ENCODE assay signal across 25 cellular contexts in genomic region chr13:26463848-26464247, GRCh38.
DNase-seq lines count a peak whose midpoint lies in the region; ATAC-seq and TF ChIP-seq lines count a peak whose summit lies in the region.
"Had no signal": no experiment of that assay in that cellular context is flagged by ENCODE, and none has a peak within 500 bp of the region (broad histone marks: within the 10 kb centered on the region; RNA-seq: fewer than 3 reads in every experiment).

No MANE protein-coding gene starts in this region.

- peak; percentile 43 for DNase-seq in right atrium auricular region (ENCODE audit: low spot score)
- no peak for DNase-seq in Right ventricle myocardium inferior (ENCODE audit: missing footprints)
- DNase-seq in WTC11 (ENCODE audit: low spot score), result no peak
- peak; percentile 9 for DNase-seq in iPS-NIHi7 (ENCODE audit: extremely low spot score)
- DNase-seq in activated CD8-positive, alpha-beta memory T cell treated with anti-CD3 and anti-CD28 coated beads, Interleukin-2, amount 50 U/mL, for 48 hours, result no peak
- DNase-seq in GM19238 (ENCODE audit: insufficient read length, low spot score), result no peak
- no peak for DNase-seq in germinal center (ENCODE audit: low spot score)
- DNase-seq: 8988T; ACHN; BE2C; C1 segment of cervical spinal cord; CD4-positive, alpha-beta memory T cell; CD4-positive, CD25-positive, alpha-beta regulatory T cell; CD8-positive, alpha-beta memory T cell; COR-L47; DMS 273 treated with DMSO at 0.1 percent for 48 hours; DMS153; DMS53; DMS79; DND-41; EL; GDM1 had no signal

- no peaks in the 10 kb centered on the region for H3K27me3 ChIP-seq in right atrium auricular region
- H3K27me3 ChIP-seq: BE2C, BLaER1 had no signal

- no peaks in the 10 kb centered on the region for H3K27me3 Mint-ChIP-seq in WTC11 (ENCODE audit: low read depth)
- H3K27me3 Mint-ChIP-seq: CD4-positive, CD25-positive, alpha-beta regulatory T cell had no signal

- no peak overlapping the region for H3K4me3 ChIP-seq in right atrium auricular region
- H3K4me3 ChIP-seq: BLaER1, GM12878 had no signal

- CTCF ChIA-PET in WTC11 (lab: Charles Lee), result no interaction called here

- no peaks in the 10 kb centered on the region for H3K36me3 Mint-ChIP-seq in WTC11
- H3K36me3 Mint-ChIP-seq: CD14-positive monocyte; CD4-positive, alpha-beta memory T cell; CD4-positive, CD25-positive, alpha-beta regulatory T cell; CD8-positive, alpha-beta memory T cell had no signal

- H3K27ac Mint-ChIP-seq in WTC11, result no peak overlapping the region
- H3K27ac Mint-ChIP-seq: CD4-positive, alpha-beta memory T cell; CD4-positive, CD25-positive, alpha-beta regulatory T cell; CD8-positive, alpha-beta memory T cell had no signal

- intact Hi-C loops in Right ventricle myocardium inferior (cut with DNase I), result no loop called here

- ATAC-seq in Right ventricle myocardium inferior, result no peak
- peak; percentile 61 for ATAC-seq in WTC11
- ATAC-seq: GM12878 had no signal

- no peaks in the 10 kb centered on the region for H3K36me3 ChIP-seq in right atrium auricular region
- H3K36me3 ChIP-seq: BE2C, BLaER1 had no signal

- no peak overlapping the region for H3K27ac ChIP-seq in right atrium auricular region
- H3K27ac ChIP-seq: BLaER1 had no signal

- POLR2A ChIA-PET in WTC11 (lab: Charles Lee), result no interaction called here

- H3K4me1 ChIP-seq in right atrium auricular region, result peaks cover 0 to 14% of the 10 kb centered on the region in 2 donors

- no peaks in the 10 kb centered on the region for H3K9me3 ChIP-seq in right atrium auricular region
- H3K9me3 ChIP-seq: BE2C had no signal

- no peak for TF ChIP-seq CTCF in right atrium auricular region (IDR thresholded peaks at IDR 0.05)
- TF ChIP-seq CTCF in WTC11 (IDR thresholded peaks at IDR 0.05), result no peak

- H3K4me3 Mint-ChIP-seq in WTC11, result no peak overlapping the region
- H3K4me3 Mint-ChIP-seq: CD14-positive monocyte; CD4-positive, alpha-beta memory T cell; CD4-positive, CD25-positive, alpha-beta regulatory T cell; CD8-positive, alpha-beta memory T cell had no signal

- peaks cover 4% of the 10 kb centered on the region for H3K4me1 Mint-ChIP-seq in WTC11
- H3K4me1 Mint-ChIP-seq: CD14-positive monocyte; CD4-positive, alpha-beta memory T cell; CD4-positive, CD25-positive, alpha-beta regulatory T cell; CD8-positive, alpha-beta memory T cell had no signal

- H3K9me3 Mint-ChIP-seq in WTC11, result peaks cover 3% of the 10 kb centered on the region; the same call in 1 of the 2 replicates
- H3K9me3 Mint-ChIP-seq: CD4-positive, alpha-beta memory T cell; CD8-positive, alpha-beta memory T cell had no signal

TF ChIP-seq in WTC11, 78 proteins besides CTCF, POLR2A, EP300 and RAD21 (continues in another document):
- no peak for TF ChIP-seq E2F5 (CRISPR knock-in tag; IDR thresholded peaks at IDR 0.05)
- TF ChIP-seq MYBL2 (CRISPR knock-in tag; IDR thresholded peaks at IDR 0.05), result no peak
- TF ChIP-seq, protein P1, sequence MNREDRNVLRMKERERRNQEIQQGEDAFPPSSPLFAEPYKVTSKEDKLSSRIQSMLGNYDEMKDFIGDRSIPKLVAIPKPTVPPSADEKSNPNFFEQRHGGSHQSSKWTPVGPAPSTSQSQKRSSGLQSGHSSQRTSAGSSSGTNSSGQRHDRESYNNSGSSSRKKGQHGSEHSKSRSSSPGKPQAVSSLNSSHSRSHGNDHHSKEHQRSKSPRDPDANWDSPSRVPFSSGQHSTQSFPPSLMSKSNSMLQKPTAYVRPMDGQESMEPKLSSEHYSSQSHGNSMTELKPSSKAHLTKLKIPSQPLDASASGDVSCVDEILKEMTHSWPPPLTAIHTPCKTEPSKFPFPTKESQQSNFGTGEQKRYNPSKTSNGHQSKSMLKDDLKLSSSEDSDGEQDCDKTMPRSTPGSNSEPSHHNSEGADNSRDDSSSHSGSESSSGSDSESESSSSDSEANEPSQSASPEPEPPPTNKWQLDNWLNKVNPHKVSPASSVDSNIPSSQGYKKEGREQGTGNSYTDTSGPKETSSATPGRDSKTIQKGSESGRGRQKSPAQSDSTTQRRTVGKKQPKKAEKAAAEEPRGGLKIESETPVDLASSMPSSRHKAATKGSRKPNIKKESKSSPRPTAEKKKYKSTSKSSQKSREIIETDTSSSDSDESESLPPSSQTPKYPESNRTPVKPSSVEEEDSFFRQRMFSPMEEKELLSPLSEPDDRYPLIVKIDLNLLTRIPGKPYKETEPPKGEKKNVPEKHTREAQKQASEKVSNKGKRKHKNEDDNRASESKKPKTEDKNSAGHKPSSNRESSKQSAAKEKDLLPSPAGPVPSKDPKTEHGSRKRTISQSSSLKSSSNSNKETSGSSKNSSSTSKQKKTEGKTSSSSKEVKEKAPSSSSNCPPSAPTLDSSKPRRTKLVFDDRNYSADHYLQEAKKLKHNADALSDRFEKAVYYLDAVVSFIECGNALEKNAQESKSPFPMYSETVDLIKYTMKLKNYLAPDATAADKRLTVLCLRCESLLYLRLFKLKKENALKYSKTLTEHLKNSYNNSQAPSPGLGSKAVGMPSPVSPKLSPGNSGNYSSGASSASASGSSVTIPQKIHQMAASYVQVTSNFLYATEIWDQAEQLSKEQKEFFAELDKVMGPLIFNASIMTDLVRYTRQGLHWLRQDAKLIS (CRISPR knock-in tag; IDR thresholded peaks at IDR 0.05; ENCODE audit: borderline replicate concordance), result no peak
- TF ChIP-seq CREM (CRISPR knock-in tag; IDR thresholded peaks at IDR 0.05), result no peak
- TF ChIP-seq TEAD4 (CRISPR knock-in tag; IDR thresholded peaks at IDR 0.05), result no peak
- TF ChIP-seq HMGXB4 (CRISPR knock-in tag; IDR thresholded peaks at IDR 0.05), result no peak
- no peak for TF ChIP-seq ZNF416 (CRISPR knock-in tag; IDR thresholded peaks at IDR 0.05)
- TF ChIP-seq ATF1 (CRISPR knock-in tag; IDR thresholded peaks at IDR 0.05), result no peak
- TF ChIP-seq ZNF317 (CRISPR knock-in tag; IDR thresholded peaks at IDR 0.05; ENCODE audit: borderline replicate concordance, low read depth), result no peak
- no peak for TF ChIP-seq FOXP4 (CRISPR knock-in tag; IDR thresholded peaks at IDR 0.05)
- no peak for TF ChIP-seq ZNF512 (CRISPR knock-in tag; IDR thresholded peaks at IDR 0.05; ENCODE audit: borderline replicate concordance)
- TF ChIP-seq FOXP1 (CRISPR knock-in tag; IDR thresholded peaks at IDR 0.05; ENCODE audit: borderline replicate concordance), result no peak
- TF ChIP-seq, protein P2, sequence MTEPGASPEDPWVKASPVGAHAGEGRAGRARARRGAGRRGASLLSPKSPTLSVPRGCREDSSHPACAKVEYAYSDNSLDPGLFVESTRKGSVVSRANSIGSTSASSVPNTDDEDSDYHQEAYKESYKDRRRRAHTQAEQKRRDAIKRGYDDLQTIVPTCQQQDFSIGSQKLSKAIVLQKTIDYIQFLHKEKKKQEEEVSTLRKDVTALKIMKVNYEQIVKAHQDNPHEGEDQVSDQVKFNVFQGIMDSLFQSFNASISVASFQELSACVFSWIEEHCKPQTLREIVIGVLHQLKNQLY (CRISPR knock-in tag; IDR thresholded peaks at IDR 0.05), result no peak
- TF ChIP-seq ZBTB21 (CRISPR knock-in tag; IDR thresholded peaks at IDR 0.05; ENCODE audit: borderline replicate concordance), result no peak
- no peak for TF ChIP-seq JAZF1 (CRISPR knock-in tag; IDR thresholded peaks at IDR 0.05)

Comparison
In these comparisons a context has a peak if more than half of its experiments do, and no peak if none do; other contexts are left out.
1. DNase-seq: peak in right atrium auricular region (single experiment) and iPS-NIHi7 (single experiment); none in Right ventricle myocardium inferior (single experiment), WTC11 (single experiment), activated CD8-positive, alpha-beta memory T cell treated with anti-CD3 and anti-CD28 coated beads, Interleukin-2, amount 50 U/mL, for 48 hours (single experiment), GM19238 (single experiment) and germinal center (single experiment).